ENCODE assay signal across 18 cellular contexts in the genomic region with DNA sequence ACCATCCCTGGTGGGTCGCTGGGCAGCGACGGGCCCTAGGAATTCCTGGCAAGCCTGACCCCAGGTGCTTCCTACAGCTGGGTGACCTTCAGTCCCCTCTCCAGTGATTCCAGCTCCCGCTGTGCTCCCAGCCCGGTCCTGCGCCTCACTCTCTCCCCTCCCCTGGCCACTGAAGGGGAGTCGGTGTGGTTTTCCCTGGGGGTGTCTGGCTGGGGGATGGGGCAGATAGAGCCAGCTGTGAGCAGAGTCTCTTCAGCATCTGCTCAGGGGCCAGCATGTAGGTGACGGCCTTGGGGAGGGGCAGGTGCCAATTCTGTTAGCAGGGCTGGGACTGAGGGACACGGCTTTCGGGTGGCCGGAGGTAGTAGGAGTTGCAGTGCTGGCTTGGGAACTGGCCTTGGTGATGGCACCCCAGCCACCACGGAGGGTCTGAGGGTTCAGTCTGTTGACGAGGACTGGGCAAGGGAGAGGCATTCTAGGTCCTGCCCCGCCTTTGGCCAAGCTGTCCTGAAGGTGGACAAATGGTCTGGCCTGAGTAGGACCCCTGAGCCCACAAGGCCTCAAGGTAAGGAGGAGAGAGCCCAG. TPM values are rescaled to one million over a fixed set of nuclear protein-coding genes. Genes with fewer than 3 reads are reported as not detected.
DNase-seq lines count a peak whose midpoint lies in the region; ATAC-seq, FAIRE-seq and TF ChIP-seq lines count a peak whose summit lies in the region.
"Had no signal": no experiment of that assay in that cellular context is flagged by ENCODE, and none has a peak within 500 bp of the region (broad histone marks: within the 10 kb centered on the region; RNA-seq: fewer than 3 reads in every experiment).

No MANE protein-coding gene starts in this region.

- H3K4me3 ChIP-seq in HepG2 (replicated peaks in 1 of 3; ENCODE audit: insufficient read depth in 1 of 3, low read depth in 2 of 3, low read length in 3 of 3) = no peak overlapping the region
- no peak overlapping the region for H3K4me3 ChIP-seq in right lobe of liver
- no peak overlapping the region for H3K4me3 ChIP-seq in OCI-LY7 (ENCODE audit: low read depth, low read length, poor library complexity, severe bottlenecking)
- H3K4me3 ChIP-seq: A549, MG63 had no signal

- no peaks in the 10 kb centered on the region for H3K79me2 ChIP-seq in HepG2 (ENCODE audit: insufficient read depth, low read length)
- no peaks in the 10 kb centered on the region for H3K79me2 ChIP-seq in OCI-LY7 (ENCODE audit: insufficient read depth, low read depth, low read length)

- intact Hi-C loops in HepG2 (cut with micrococcal nuclease; ENCODE audit: unreplicated experiment) (no loop called here), right lobe of liver (cut with DNase I) (no loop called here), OCI-LY7 (cut with micrococcal nuclease; ENCODE audit: unreplicated experiment) (no loop called here)

- DNase-seq in HepG2 (ENCODE audit: low spot score) = no peak
- DNase-seq in right lobe of liver = no peak
- no peak for DNase-seq in WTC11 (ENCODE audit: low spot score)
- DNase-seq in cerebellar nuclear complex (lab: John Stamatoyannopoulos, UW) = no peak
- no peak for DNase-seq in OCI-LY7 (ENCODE audit: low spot score)
- no peak for DNase-seq in inferior parietal cortex (ENCODE audit: extremely low spot score)
- DNase-seq in anterior cingulate cortex (lab: John Stamatoyannopoulos, UW) = no peak
- DNase-seq: AML-193; CD4-positive, alpha-beta memory T cell; DMS79; MG63; NCI-H1105; NCI-H1694 treated with DMSO at 0.1 percent for 48 hours; NCI-H345 had no signal

- TF ChIP-seq EP300 in HepG2 (IDR thresholded peaks at IDR 0.05; ENCODE audit: low read depth in 2 of 2, low read length in 2 of 2) (no peak), HepG2 (CRISPR knock-in tag; IDR thresholded peaks at IDR 0.05; ENCODE audit: borderline replicate concordance) (no peak)

- H3K9me2 ChIP-seq in OCI-LY7 (ENCODE audit: insufficient read depth, low read length) = no peaks in the 10 kb centered on the region

- H3K36me3 ChIP-seq in HepG2 (replicated peaks in 1 of 2; ENCODE audit: control insufficient read depth in 1 of 2, insufficient read depth in 2 of 2, low read length in 2 of 2) = no peaks in the 10 kb centered on the region
- no peaks in the 10 kb centered on the region for H3K36me3 ChIP-seq in right lobe of liver
- H3K36me3 ChIP-seq in OCI-LY7 (ENCODE audit: insufficient read depth, low read length) = no peaks in the 10 kb centered on the region

- peaks cover 20 to 62% of the 10 kb centered on the region in 2 experiments; a peak in 4 of 5 replicates for H3K27me3 ChIP-seq in HepG2 (ENCODE audit: control insufficient read depth in 1 of 2, insufficient read depth in 2 of 2, low read length in 2 of 2)
- H3K27me3 ChIP-seq in right lobe of liver = no peaks in the 10 kb centered on the region
- H3K27me3 ChIP-seq: MG63 had no signal

- H3K9ac ChIP-seq in HepG2 (ENCODE audit: insufficient read depth, low read depth, low read length) = no peak overlapping the region
- H3K9ac ChIP-seq: KMS-11 had no signal

- no peak for TF ChIP-seq POLR2A in HepG2 (IDR thresholded peaks at IDR 0.05; ENCODE audit: insufficient read depth in 1 of 2, low read depth in 2 of 2, low read length in 2 of 2)
- no peak for TF ChIP-seq POLR2A in right lobe of liver (IDR thresholded peaks at IDR 0.05)

- in situ Hi-C loops in HepG2 (cut with HindIII; ENCODE audit: extremely low pct_ligation_motif_present, low pct_unique_long_range_greater_than_20kb) = loop anchor here (25.0 kb wide), 1 partner anchor 307 kb away; no protein-coding TSS in a partner anchor

- BruUV-seq in HepG2 (replicated peaks; lab: Mats Ljungman, UMichigan) (no TSS peak), OCI-LY7 (replicated peaks; lab: Mats Ljungman, UMichigan) (no TSS peak)

- H3K4me2 ChIP-seq in HepG2 (ENCODE audit: low read depth, low read length) = no peak overlapping the region
- no peak overlapping the region for H3K4me2 ChIP-seq in OCI-LY7 (ENCODE audit: low read length)
- H3K4me2 ChIP-seq: A549, KMS-11 had no signal

- H3K4me1 ChIP-seq in HepG2 (ENCODE audit: insufficient read depth, low read length) (peaks cover 45% of the 10 kb centered on the region), right lobe of liver (no peaks in the 10 kb centered on the region), OCI-LY7 (ENCODE audit: insufficient read depth, low read length, poor library complexity, severe bottlenecking) (no peaks in the 10 kb centered on the region)

- H3K27ac ChIP-seq in HepG2 (ENCODE audit: extremely low read length, insufficient read depth, low read length) = no peak overlapping the region
- H3K27ac ChIP-seq in right lobe of liver = no peak overlapping the region
- no peak overlapping the region for H3K27ac ChIP-seq in OCI-LY7 (ENCODE audit: low read depth, low read length, poor library complexity, severe bottlenecking)
- H3K27ac ChIP-seq: A549, KMS-11 had no signal

- H3K4me1 Mint-ChIP-seq in WTC11 (peaks cover 7% of the 10 kb centered on the region), nephron (peaks cover 15% of the 10 kb centered on the region)

- no CpG with 5 or more reads among the region's 14 CpGs for WGBS in HepG2 (ENCODE audit: low lambda C conversion rate)
- 76% methylated on average over 3 of the region's 14 CpGs for WGBS in right lobe of liver (ENCODE audit: insufficient coverage, low coverage, low lambda C conversion rate, missing lambda C conversion rate)

- TF ChIP-seq RAD21 in HepG2 (CRISPR knock-in tag; IDR thresholded peaks at IDR 0.05) = no peak

- no peak for ATAC-seq in HepG2
- no peak for ATAC-seq in right lobe of liver
- ATAC-seq in WTC11 = no peak
- ATAC-seq: A549 had no signal

- H3K36me3 Mint-ChIP-seq in WTC11 = no peaks in the 10 kb centered on the region
- H3K36me3 Mint-ChIP-seq in nephron (ENCODE audit: low read depth) = no peaks in the 10 kb centered on the region
- H3K36me3 Mint-ChIP-seq: CD4-positive, alpha-beta memory T cell had no signal

- POLR2A ChIA-PET in HepG2 (lab: Yijun Ruan, JAX) = no interaction called here
- POLR2A ChIA-PET in WTC11 (lab: Charles Lee) = no interaction called here
- POLR2A ChIA-PET in OCI-LY7 (lab: Charles Lee) = no interaction called here

- H4K20me1 ChIP-seq in HepG2 (ENCODE audit: insufficient read depth, low read length) = no peaks in the 10 kb centered on the region
- no peaks in the 10 kb centered on the region for H4K20me1 ChIP-seq in OCI-LY7 (ENCODE audit: insufficient read depth, low read length)

- H3K9me3 Mint-ChIP-seq in WTC11 (no peaks in the 10 kb centered on the region), nephron (no peaks in the 10 kb centered on the region)
- H3K9me3 Mint-ChIP-seq: CD4-positive, alpha-beta memory T cell had no signal

- H3K27ac Mint-ChIP-seq in WTC11 (peak overlapping the region; percentile 57; the same call in 1 of the 2 replicates), nephron (peak overlapping the region in 2 of 3 experiments; percentile 46 to 80)
- H3K27ac Mint-ChIP-seq: CD4-positive, alpha-beta memory T cell had no signal

- CTCF ChIA-PET in HepG2 (lab: Yijun Ruan, JAX; ENCODE audit: low intra/inter-chr PET ratio, low total read pairs) = no interaction called here
- CTCF ChIA-PET in WTC11 (lab: Charles Lee) = interaction anchor here (0.6 to 3.4 kb wide), 3 partner anchors 9 to 33 kb away, joined by 3 to 19 read pairs (median 6); a partner anchor contains a TSS
- CTCF ChIA-PET in OCI-LY7 (lab: Charles Lee; ENCODE audit: unreplicated experiment) = no interaction called here

- H2AFZ ChIP-seq in HepG2 (ENCODE audit: low read length) = no peak overlapping the region
- H2AFZ ChIP-seq in OCI-LY7 (ENCODE audit: low read length) = no peak overlapping the region

- TF ChIP-seq CTCF in HepG2 (CRISPR knock-in tag; IDR thresholded peaks at IDR 0.05) (no peak), right lobe of liver (IDR thresholded peaks at IDR 0.05) (no peak), WTC11 (IDR thresholded peaks at IDR 0.05) (no peak), nephron (IDR thresholded peaks at IDR 0.05; ENCODE audit: unreplicated experiment in 3 of 3) (no peak), OCI-LY7 (conservative IDR thresholded peaks at IDR 0.05; ENCODE audit: low read length) (no peak)

- H3K27me3 Mint-ChIP-seq in WTC11 (ENCODE audit: low read depth) (no peaks in the 10 kb centered on the region), nephron (ENCODE audit: low read depth) (no peaks in the 10 kb centered on the region)
- H3K27me3 Mint-ChIP-seq: CD4-positive, alpha-beta memory T cell had no signal

- H3K4me3 Mint-ChIP-seq in WTC11 = no peak overlapping the region
- peak overlapping the region; percentile 54 to 65 (median 64) for H3K4me3 Mint-ChIP-seq in nephron
- H3K4me3 Mint-ChIP-seq: CD4-positive, alpha-beta memory T cell had no signal

- FAIRE-seq in HepG2 (lab: Jason Lieb, UNC) = no peak
- FAIRE-seq: A549, GM12891 had no signal

- H3K9me3 ChIP-seq in HepG2 (ENCODE audit: low read length) = no peaks in the 10 kb centered on the region
- no peaks in the 10 kb centered on the region for H3K9me3 ChIP-seq in right lobe of liver
- no peaks in the 10 kb centered on the region for H3K9me3 ChIP-seq in OCI-LY7 (ENCODE audit: low read length)
- H3K9me3 ChIP-seq: A549, MG63 had no signal

RNA-seq across cellular contexts. Expression of a gene that starts 3.2 kb away (rescaled TPM):
- total RNA-seq in HepG2 (2016; rRNA removed; fragmentation: Illumina TruSeq; extraction: Trizol) (0.59 and 1.0 TPM in 2 replicates), right lobe of liver (1 to 10 TPM; 1.3 to 4.8 (median 4.1) TPM), WTC11 (2021) (14.2 to 16.2 TPM (median 16.2 TPM) in 3 replicates), OCI-LY7 (2022) (not detected in 2 replicates)
- total RNA-seq in HepG2 (2016; cell fraction: cytosol; rRNA removed; fragmentation: Illumina TruSeq; extraction: Trizol; ENCODE audit: low read depth) = 0.26 and 0.30 TPM in 2 replicates
- total RNA-seq in HepG2 (2016; cell fraction: insoluble cytoplasmic fraction; rRNA removed; fragmentation: Illumina TruSeq; extraction: Trizol) = 0.55 and 1.1 TPM in 2 replicates
- 0.53 and 0.72 TPM in 2 replicates for total RNA-seq in HepG2 (2016; cell fraction: membrane; rRNA removed; fragmentation: Illumina TruSeq; extraction: Trizol)
- 0.72 and 0.81 TPM in 2 replicates for total RNA-seq in HepG2 (2016; cell fraction: nucleus; rRNA removed; fragmentation: Illumina TruSeq; extraction: Trizol)
- 2.4 and 3.4 TPM in 2 replicates for polyA plus RNA-seq in HepG2 (2011; rRNA removed)
- 1.6 and 2.7 TPM in 2 replicates for polyA plus RNA-seq in HepG2 (2011; cell fraction: cytosol; rRNA removed)
- 11.3 and 15.0 TPM in 2 replicates for polyA plus RNA-seq in HepG2 (2011; cell fraction: nucleus; rRNA removed)
- polyA plus RNA-seq in HepG2 (2012) = 1.2 and 1.6 TPM in 2 replicates
- 0.28 and 0.43 TPM in 2 replicates for polyA plus RNA-seq in HepG2 (2016; cell fraction: cytosol; fragmentation: Illumina TruSeq; extraction: Trizol; ENCODE audit: low read depth)
- 0.72 and 1.2 TPM in 2 replicates for polyA plus RNA-seq in HepG2 (2016; cell fraction: insoluble cytoplasmic fraction; fragmentation: Illumina TruSeq; extraction: Trizol; ENCODE audit: low read depth)
- polyA plus RNA-seq in HepG2 (2016; cell fraction: membrane; fragmentation: Illumina TruSeq; extraction: Trizol; ENCODE audit: low read depth) = 0.61 and 1.2 TPM in 2 replicates
- 3.5 and 3.8 TPM in 2 replicates for polyA plus RNA-seq in HepG2 (2016; cell fraction: nucleus; fragmentation: Illumina TruSeq; extraction: Trizol; ENCODE audit: insufficient read depth, low read depth)
- polyA minus RNA-seq in HepG2 (2011; rRNA and poly(A)+ RNA removed; ENCODE audit: low replicate concordance) = 2.9 and 5.8 TPM in 2 replicates
- 1.4 and 1.6 TPM in 2 replicates for polyA minus RNA-seq in HepG2 (2011; cell fraction: cytosol; rRNA and poly(A)+ RNA removed)
- 1.7 TPM in 2 replicates for polyA minus RNA-seq in HepG2 (2011; cell fraction: nucleus; rRNA and poly(A)+ RNA removed)
- not detected in 2 replicates for total RNA-seq in OCI-LY7 (2014; rRNA removed; shearing (Covaris generic))

RNA-seq across cellular contexts. Expression of a gene that starts 26.6 kb away (rescaled TPM):
- total RNA-seq in HepG2 (2016; rRNA removed; fragmentation: Illumina TruSeq; extraction: Trizol) (0.13 TPM in 1 of 2 replicates, not detected in the other), right lobe of liver (under 1 TPM in 3 of 6 experiments, not detected in 3; 0.09 to 0.80 (median 0.62) TPM), WTC11 (2021) (0.02 to 0.04 TPM in 2 of 3 replicates, not detected in the other), OCI-LY7 (2022) (not detected in 2 replicates)
- total RNA-seq in HepG2 (2016; cell fraction: cytosol; rRNA removed; fragmentation: Illumina TruSeq; extraction: Trizol; ENCODE audit: low read depth) = not detected in 2 replicates
- 0.09 TPM in 1 of 2 replicates, not detected in the other for total RNA-seq in HepG2 (2016; cell fraction: insoluble cytoplasmic fraction; rRNA removed; fragmentation: Illumina TruSeq; extraction: Trizol)
- 0.10 TPM in 1 of 2 replicates, not detected in the other for total RNA-seq in HepG2 (2016; cell fraction: membrane; rRNA removed; fragmentation: Illumina TruSeq; extraction: Trizol)
- total RNA-seq in HepG2 (2016; cell fraction: nucleus; rRNA removed; fragmentation: Illumina TruSeq; extraction: Trizol) = 0.16 and 0.28 TPM in 2 replicates
- 0.03 and 0.09 TPM in 2 replicates for polyA plus RNA-seq in HepG2 (2011; rRNA removed)
- polyA plus RNA-seq in HepG2 (2011; cell fraction: cytosol; rRNA removed) = 0.01 and 0.03 TPM in 2 replicates
- 0.45 and 0.48 TPM in 2 replicates for polyA plus RNA-seq in HepG2 (2011; cell fraction: nucleus; rRNA removed)
- polyA plus RNA-seq in HepG2 (2012) = 0.04 TPM in 1 of 2 replicates, not detected in the other
- not detected in 2 replicates for polyA plus RNA-seq in HepG2 (2016; cell fraction: cytosol; fragmentation: Illumina TruSeq; extraction: Trizol; ENCODE audit: low read depth)
- not detected in 2 replicates for polyA plus RNA-seq in HepG2 (2016; cell fraction: insoluble cytoplasmic fraction; fragmentation: Illumina TruSeq; extraction: Trizol; ENCODE audit: low read depth)
- polyA plus RNA-seq in HepG2 (2016; cell fraction: membrane; fragmentation: Illumina TruSeq; extraction: Trizol; ENCODE audit: low read depth) = 0.08 TPM in 1 of 2 replicates, not detected in the other
- polyA plus RNA-seq in HepG2 (2016; cell fraction: nucleus; fragmentation: Illumina TruSeq; extraction: Trizol; ENCODE audit: insufficient read depth, low read depth) = 0.14 and 0.17 TPM in 2 replicates
- 0.20 and 0.49 TPM in 2 replicates for polyA minus RNA-seq in HepG2 (2011; rRNA and poly(A)+ RNA removed; ENCODE audit: low replicate concordance)
- polyA minus RNA-seq in HepG2 (2011; cell fraction: cytosol; rRNA and poly(A)+ RNA removed) = not detected in 2 replicates
- 0.39 and 0.50 TPM in 2 replicates for polyA minus RNA-seq in HepG2 (2011; cell fraction: nucleus; rRNA and poly(A)+ RNA removed)
- total RNA-seq in OCI-LY7 (2014; rRNA removed; shearing (Covaris generic)) = not detected in 2 replicates
- total RNA-seq: CD4-positive, alpha-beta memory T cell had no signal
- polyA plus RNA-seq: CD4-positive, alpha-beta memory T cell had no signal

RNA-seq across cellular contexts. Expression of a gene that starts 33.0 kb away (rescaled TPM):
- total RNA-seq in HepG2 (2016; rRNA removed; fragmentation: Illumina TruSeq; extraction: Trizol) (5.4 and 8.0 TPM in 2 replicates), right lobe of liver (10 to 100 TPM in 3 of 6 experiments, 1 to 10 TPM in 3; 5.0 to 26.0 (median 10.4) TPM), WTC11 (2021) (13.5 to 17.2 TPM (median 15.0 TPM) in 3 replicates), OCI-LY7 (2022) (13.1 and 16.8 TPM in 2 replicates)
- 8.5 and 9.7 TPM in 2 replicates for total RNA-seq in HepG2 (2016; cell fraction: cytosol; rRNA removed; fragmentation: Illumina TruSeq; extraction: Trizol; ENCODE audit: low read depth)
- 5.7 and 10.6 TPM in 2 replicates for total RNA-seq in HepG2 (2016; cell fraction: insoluble cytoplasmic fraction; rRNA removed; fragmentation: Illumina TruSeq; extraction: Trizol)
- total RNA-seq in HepG2 (2016; cell fraction: membrane; rRNA removed; fragmentation: Illumina TruSeq; extraction: Trizol) = 8.2 and 10.5 TPM in 2 replicates
- total RNA-seq in HepG2 (2016; cell fraction: nucleus; rRNA removed; fragmentation: Illumina TruSeq; extraction: Trizol) = 2.7 and 3.8 TPM in 2 replicates
- 3.4 and 4.5 TPM in 2 replicates for polyA plus RNA-seq in HepG2 (2011; rRNA removed)
- polyA plus RNA-seq in HepG2 (2011; cell fraction: cytosol; rRNA removed) = 1.9 and 8.6 TPM in 2 replicates
- polyA plus RNA-seq in HepG2 (2011; cell fraction: nucleus; rRNA removed) = 4.9 and 10.5 TPM in 2 replicates
- 1.9 and 2.8 TPM in 2 replicates for polyA plus RNA-seq in HepG2 (2012)
- 8.4 and 8.5 TPM in 2 replicates for polyA plus RNA-seq in HepG2 (2016; cell fraction: cytosol; fragmentation: Illumina TruSeq; extraction: Trizol; ENCODE audit: low read depth)
- 4.0 and 5.1 TPM in 2 replicates for polyA plus RNA-seq in HepG2 (2016; cell fraction: insoluble cytoplasmic fraction; fragmentation: Illumina TruSeq; extraction: Trizol; ENCODE audit: low read depth)
- polyA plus RNA-seq in HepG2 (2016; cell fraction: membrane; fragmentation: Illumina TruSeq; extraction: Trizol; ENCODE audit: low read depth) = 6.4 and 6.8 TPM in 2 replicates
- 5.5 and 7.2 TPM in 2 replicates for polyA plus RNA-seq in HepG2 (2016; cell fraction: nucleus; fragmentation: Illumina TruSeq; extraction: Trizol; ENCODE audit: insufficient read depth, low read depth)
- 0.90 and 2.5 TPM in 2 replicates for polyA minus RNA-seq in HepG2 (2011; rRNA and poly(A)+ RNA removed; ENCODE audit: low replicate concordance)
- 1.3 TPM in 1 of 2 replicates, not detected in the other for polyA minus RNA-seq in HepG2 (2011; cell fraction: cytosol; rRNA and poly(A)+ RNA removed)
- 2.6 and 2.8 TPM in 2 replicates for polyA minus RNA-seq in HepG2 (2011; cell fraction: nucleus; rRNA and poly(A)+ RNA removed)
- total RNA-seq in OCI-LY7 (2014; rRNA removed; shearing (Covaris generic)) = 21.2 and 21.8 TPM in 2 replicates

RNA-seq across cellular contexts. Expression of a gene that starts 43.0 kb away (rescaled TPM):
- 3.6 and 7.4 TPM in 2 replicates for total RNA-seq in HepG2 (2016; rRNA removed; fragmentation: Illumina TruSeq; extraction: Trizol)
- 2.1 TPM in 2 replicates for total RNA-seq in HepG2 (2016; cell fraction: cytosol; rRNA removed; fragmentation: Illumina TruSeq; extraction: Trizol; ENCODE audit: low read depth)
- total RNA-seq in HepG2 (2016; cell fraction: insoluble cytoplasmic fraction; rRNA removed; fragmentation: Illumina TruSeq; extraction: Trizol) = 3.4 and 7.7 TPM in 2 replicates
- total RNA-seq in HepG2 (2016; cell fraction: membrane; rRNA removed; fragmentation: Illumina TruSeq; extraction: Trizol) = 1.7 and 2.5 TPM in 2 replicates
- total RNA-seq in HepG2 (2016; cell fraction: nucleus; rRNA removed; fragmentation: Illumina TruSeq; extraction: Trizol) = 7.9 and 8.9 TPM in 2 replicates
- polyA plus RNA-seq in HepG2 (2011; rRNA removed) = 3.3 and 7.2 TPM in 2 replicates
- polyA plus RNA-seq in HepG2 (2011; cell fraction: cytosol; rRNA removed) = 1.3 and 2.2 TPM in 2 replicates
- polyA plus RNA-seq in HepG2 (2011; cell fraction: nucleus; rRNA removed) = 51.0 and 60.5 TPM in 2 replicates
- polyA plus RNA-seq in HepG2 (2012) = 2.6 and 4.5 TPM in 2 replicates
- 0.79 and 1.0 TPM in 2 replicates for polyA plus RNA-seq in HepG2 (2016; cell fraction: cytosol; fragmentation: Illumina TruSeq; extraction: Trizol; ENCODE audit: low read depth)
- 2.6 and 5.2 TPM in 2 replicates for polyA plus RNA-seq in HepG2 (2016; cell fraction: insoluble cytoplasmic fraction; fragmentation: Illumina TruSeq; extraction: Trizol; ENCODE audit: low read depth)
- polyA plus RNA-seq in HepG2 (2016; cell fraction: membrane; fragmentation: Illumina TruSeq; extraction: Trizol; ENCODE audit: low read depth) = 0.66 and 0.74 TPM in 2 replicates
- 23.4 and 24.3 TPM in 2 replicates for polyA plus RNA-seq in HepG2 (2016; cell fraction: nucleus; fragmentation: Illumina TruSeq; extraction: Trizol; ENCODE audit: insufficient read depth, low read depth)
- polyA minus RNA-seq in HepG2 (2011; rRNA and poly(A)+ RNA removed; ENCODE audit: low replicate concordance) = 2.0 and 6.6 TPM in 2 replicates
- 0.62 and 0.99 TPM in 2 replicates for polyA minus RNA-seq in HepG2 (2011; cell fraction: cytosol; rRNA and poly(A)+ RNA removed)
- polyA minus RNA-seq in HepG2 (2011; cell fraction: nucleus; rRNA and poly(A)+ RNA removed) = 8.3 and 8.4 TPM in 2 replicates
- 1 to 10 TPM in 3 of 6 experiments, under 1 TPM in 3; 0.48 to 1.6 (median 1.1) TPM for total RNA-seq in right lobe of liver
- 0.76 to 0.96 TPM (median 0.96 TPM) in 3 replicates for total RNA-seq in WTC11 (2021)
- 0.92 and 1.8 TPM in 2 replicates for total RNA-seq in OCI-LY7 (2014; rRNA removed; shearing (Covaris generic))
- 1.7 and 2.1 TPM in 2 replicates for total RNA-seq in OCI-LY7 (2022)
